ENCODE assay signal across 1 cellular context in the genomic region with DNA sequence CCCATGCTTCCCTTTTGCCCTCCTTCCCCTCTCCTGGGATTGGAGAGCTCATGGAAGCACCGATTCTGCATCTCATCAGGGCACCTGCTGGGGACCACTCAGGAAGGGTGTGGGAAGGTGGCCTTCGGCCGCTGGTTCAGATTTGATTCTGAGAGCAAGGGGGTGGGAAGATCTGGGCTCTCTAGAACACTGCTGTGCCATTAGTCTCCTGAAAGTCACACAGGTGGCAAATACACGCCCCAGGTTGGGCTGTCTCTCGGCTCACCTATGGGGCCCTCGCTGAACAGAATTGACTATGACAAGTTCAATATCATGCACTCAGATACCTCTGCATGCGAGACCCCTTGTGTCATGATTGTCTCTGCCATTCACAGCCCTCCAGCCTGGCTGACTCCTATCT.
TF ChIP-seq lines count a peak whose summit lies in the region.

No MANE protein-coding gene starts in this region.

TF ChIP-seq in H1, 55 proteins besides CTCF, POLR2A, EP300 and RAD21:
- TF ChIP-seq TAF7 (optimal IDR thresholded peaks at IDR 0.05; ENCODE audit: borderline replicate concordance, low read depth, low read length) (no peak), SP1 (IDR thresholded peaks at IDR 0.05; ENCODE audit: low read depth, low read length) (no peak), CBX8 (IDR thresholded peaks at IDR 0.05; ENCODE audit: borderline replicate concordance, low read depth, low read length) (no peak), SAP30 (IDR thresholded peaks at IDR 0.05; ENCODE audit: insufficient read depth, insufficient replicate concordance, low read length) (no peak), SIN3A (conservative IDR thresholded peaks at IDR 0.05 in 1 of 2, IDR thresholded peaks at IDR 0.05 in 1 of 2; ENCODE audit: low read depth in 1 of 2, low read length in 2 of 2) (no peak), NANOG (IDR thresholded peaks at IDR 0.05; ENCODE audit: insufficient read depth, low read depth, low read length, poor library complexity, severe bottlenecking) (no peak), POU5F1 (IDR thresholded peaks at IDR 0.05; ENCODE audit: low read depth, low read length) (no peak), SIX5 (IDR thresholded peaks at IDR 0.05; ENCODE audit: low read depth, low read length) (no peak), CREB1 (IDR thresholded peaks at IDR 0.05) (no peak), TBP (IDR thresholded peaks at IDR 0.05; ENCODE audit: low read depth, low read length) (no peak), YY1 (IDR thresholded peaks at IDR 0.05; ENCODE audit: low read depth, low read length) (no peak), HDAC6 (IDR thresholded peaks at IDR 0.05; ENCODE audit: low read depth, low read length) (no peak)
- TF ChIP-seq, protein P1, sequence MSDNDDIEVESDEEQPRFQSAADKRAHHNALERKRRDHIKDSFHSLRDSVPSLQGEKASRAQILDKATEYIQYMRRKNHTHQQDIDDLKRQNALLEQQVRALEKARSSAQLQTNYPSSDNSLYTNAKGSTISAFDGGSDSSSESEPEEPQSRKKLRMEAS (IDR thresholded peaks at IDR 0.05), result no peak
TF ChIP-seq in H1: peak in this region for 0.
